Comparison of ENCODE assay signal across 20 cellular contexts in genomic region chr6:64289946-64290345, GRCh38.
DNase-seq lines count a peak whose midpoint lies in the region; FAIRE-seq and TF ChIP-seq lines count a peak whose summit lies in the region.
"Had no signal": no experiment of that assay in that cellular context is flagged by ENCODE, and none has a peak within 500 bp of the region (broad histone marks: within the 10 kb centered on the region; RNA-seq: fewer than 3 reads in every experiment).

No MANE protein-coding gene starts in this region.

- peak; percentile 71 for TF ChIP-seq EP300 in neural cell (conservative IDR thresholded peaks at IDR 0.05; ENCODE audit: poor library complexity, severe bottlenecking)

- TF ChIP-seq RAD21 in neural cell (conservative IDR thresholded peaks at IDR 0.05) = no peak

- no peak overlapping the region for H3K4me3 ChIP-seq in neural cell (ENCODE audit: low read length)
- H3K4me3 ChIP-seq: BLaER1 had no signal

- DNase-seq in M059J (ENCODE audit: low read depth) (peak; percentile 47), OCI-M1 (lab: John Stamatoyannopoulos, UW) (peak; percentile 13), T-helper 1 cell (no peak), D721Med (ENCODE audit: insufficient read length, low spot score) (no peak)
- DNase-seq: 8988T; ACHN; BE2C; C1 segment of cervical spinal cord; CD4-positive, alpha-beta memory T cell; CD4-positive, CD25-positive, alpha-beta regulatory T cell; CD8-positive, alpha-beta memory T cell; COR-L47; DMS79 treated with DMSO at 0.1 percent for 48 hours; GF-D8 had no signal

- no peaks in the 10 kb centered on the region for H3K9me3 ChIP-seq in neural cell (ENCODE audit: low read length)
- H3K9me3 ChIP-seq: BE2C, BLaER1 had no signal

- H3K36me3 ChIP-seq in neural cell (ENCODE audit: insufficient read depth, low read length) = no peaks in the 10 kb centered on the region
- H3K36me3 ChIP-seq: BE2C, BLaER1 had no signal

- H3F3A ChIP-seq in neural cell (ENCODE audit: insufficient read depth, low read length, poor library complexity, severe bottlenecking) = no peaks in the 10 kb centered on the region

- no peak overlapping the region for H3K4me2 ChIP-seq in neural cell (ENCODE audit: low read length)
- H3K4me2 ChIP-seq: BLaER1 had no signal

- H3K9me2 ChIP-seq in neural cell (ENCODE audit: insufficient read depth, low read length) = no peaks in the 10 kb centered on the region

- no peak for FAIRE-seq in D721Med (lab: Jason Lieb, UNC)
- FAIRE-seq: A204.1, G401.6, GM12891, GM19239 had no signal

- H3K79me2 ChIP-seq in neural cell (replicated peaks; ENCODE audit: insufficient read depth, low read length) = no peaks in the 10 kb centered on the region

- no peak overlapping the region for H2AFZ ChIP-seq in neural cell (ENCODE audit: low read depth, low read length)

- H3K27ac ChIP-seq in neural cell (ENCODE audit: low read length) = peak overlapping the region; percentile 14
- H3K27ac ChIP-seq: BLaER1 had no signal

- H3K9ac ChIP-seq in neural cell (ENCODE audit: low read length) = no peak overlapping the region
- H3K9ac ChIP-seq: BLaER1 had no signal

- no peak for TF ChIP-seq CTCF in neural cell (IDR thresholded peaks at IDR 0.05; ENCODE audit: poor library complexity, severe bottlenecking)
- TF ChIP-seq CTCF in D721Med (IDR thresholded peaks at IDR 0.05; ENCODE audit: insufficient read depth, missing control alignments) = no peak

- H4K20me1 ChIP-seq in neural cell (ENCODE audit: insufficient read depth) = no peaks in the 10 kb centered on the region
- H4K20me1 ChIP-seq: BLaER1 had no signal

- H3K27me3 ChIP-seq in neural cell (ENCODE audit: insufficient read depth, low read depth, low read length) = no peaks in the 10 kb centered on the region
- H3K27me3 ChIP-seq: BE2C, BLaER1 had no signal

TF ChIP-seq in neural cell, 6 proteins besides CTCF, POLR2A, EP300 and RAD21:
- TF ChIP-seq REST (IDR thresholded peaks at IDR 0.05; ENCODE audit: borderline replicate concordance) = no peak
- peak; percentile 58 for TF ChIP-seq POLR2AphosphoS5 (IDR thresholded peaks at IDR 0.05)

Comparison
In these comparisons a context has a peak if more than half of its experiments do, and no peak if none do; other contexts are left out.
1. DNase-seq: peak in M059J (single experiment) and OCI-M1 (single experiment); none in T-helper 1 cell (0 of 5) and D721Med (single experiment).